In the genomic region with DNA sequence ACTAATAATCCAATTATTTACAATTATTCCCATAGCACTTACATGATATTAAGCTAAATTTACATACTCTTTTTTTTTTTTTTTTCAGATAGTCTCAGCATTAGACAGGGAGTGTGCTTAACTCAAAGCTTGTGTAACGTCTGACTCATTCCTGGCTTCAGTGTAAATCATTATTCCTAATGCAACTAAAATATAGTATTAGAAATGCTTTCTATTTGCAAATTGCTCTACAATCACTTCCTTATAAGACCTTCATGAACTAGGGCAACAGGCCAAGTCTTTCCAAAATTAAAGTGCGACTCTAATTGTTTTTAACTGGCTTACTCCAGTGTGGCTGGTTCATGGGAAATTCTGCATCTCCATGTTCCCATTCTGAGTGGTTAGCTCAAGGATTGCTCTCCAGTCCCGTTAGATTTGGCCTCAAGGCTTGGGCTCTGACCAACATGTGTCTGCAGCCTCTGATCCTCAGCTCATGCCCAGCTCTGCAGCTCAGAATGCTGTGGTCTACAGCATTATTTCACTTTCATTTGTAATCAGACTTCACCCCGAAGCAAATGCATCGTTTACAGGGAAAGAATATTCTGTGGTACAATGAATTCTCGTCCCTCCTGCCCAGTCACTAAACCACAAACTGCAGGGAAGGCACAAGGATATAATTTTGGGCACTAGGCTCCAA, we compare ENCODE assay signal across 8 cellular contexts.
A peak's percentile ranks its signal among the peaks of the same experiment; 100 is the strongest.
DNase-seq lines count a peak whose midpoint lies in the region; ATAC-seq and TF ChIP-seq lines count a peak whose summit lies in the region.

No MANE protein-coding gene starts in this region.

- peak overlapping the region; percentile 67; the same call in 1 of the 2 replicates for H3K18ac ChIP-seq in IMR-90 (ENCODE audit: low read depth, low read length)

- H2BK15ac ChIP-seq in IMR-90 (ENCODE audit: low read depth, low read length): peak overlapping the region; percentile 5; the same call in 1 of the 3 replicates

- H2AK9ac ChIP-seq in IMR-90 (replicated peaks; ENCODE audit: low read depth, low read length, poor library complexity): no peak overlapping the region

- in situ Hi-C loops in IMR-90 (cut with MboI; ENCODE audit: low sequenced_read_pairs): no loop called here

- TF ChIP-seq POLR2A in IMR-90 (IDR thresholded peaks at IDR 0.05; ENCODE audit: low read depth, low read length): no peak

- dilution Hi-C loops in IMR-90 (cut with HindIII; ENCODE audit: low sequenced_read_pairs, unreplicated experiment): no loop called here

- H3K36me3 ChIP-seq in BJ (ENCODE audit: control insufficient read depth, insufficient read depth, low read length): peaks cover 1% of the 10 kb centered on the region; the same call in 1 of the 2 replicates
- H3K36me3 ChIP-seq in IMR-90 (ENCODE audit: control insufficient read depth, insufficient read depth, low read length): peaks cover 4% of the 10 kb centered on the region

- H3K4me3 ChIP-seq in BJ (ENCODE audit: low read depth, low read length): peak overlapping the region; percentile 31
- peak overlapping the region; percentile 27; the same call in 1 of the 2 replicates for H3K4me3 ChIP-seq in IMR-90 (ENCODE audit: insufficient read depth, low read depth, low read length)
- peak overlapping the region; percentile 37 to 39 for H3K4me3 ChIP-seq in foreskin fibroblast (ENCODE audit: low read depth in 1 of 2, low read length in 2 of 2)

- 0% methylated on average over 1 of the region's 6 CpGs; no CpG with 5 or more reads in 1 of the 2 experiments for WGBS in IMR-90 (ENCODE audit: extremely low coverage in 2 of 2, insufficient read length in 1 of 2), 2 experiments

- H3K9me3 ChIP-seq in IMR-90 (ENCODE audit: control insufficient read depth, insufficient read depth, low read length): no peaks in the 10 kb centered on the region

- peaks cover 14% of the 10 kb centered on the region for H3K9me1 ChIP-seq in IMR-90 (ENCODE audit: insufficient read depth, low read length)

- no peak for TF ChIP-seq CTCF in BJ (IDR thresholded peaks at IDR 0.05; ENCODE audit: insufficient read depth, low read depth, low read length)
- TF ChIP-seq CTCF in IMR-90 (conservative IDR thresholded peaks at IDR 0.05; ENCODE audit: low read depth, low read length): no peak
- TF ChIP-seq CTCF in foreskin fibroblast (IDR thresholded peaks at IDR 0.05; ENCODE audit: low read depth, low read length): no peak

- peak overlapping the region; percentile 88 for H2BK5ac ChIP-seq in IMR-90 (ENCODE audit: low read depth, low read length, poor library complexity, severe bottlenecking)

- peak overlapping the region; percentile 63; the same call in 1 of the 2 replicates for H3K56ac ChIP-seq in IMR-90 (ENCODE audit: extremely low read depth, insufficient read depth, low read length)

- H2BK20ac ChIP-seq in IMR-90 (ENCODE audit: low read depth, low read length): peak overlapping the region; percentile 60

- peak overlapping the region; percentile 68 for H3K27ac ChIP-seq in IMR-90 (ENCODE audit: insufficient read depth, low read length)

- DNase-seq in BJ (ENCODE audit: low read depth): peak; percentile 74
- peak; percentile 88 for DNase-seq in IMR-90
- DNase-seq in foreskin fibroblast: peak; percentile 85 to 93
- no peak for DNase-seq in NCI-H526 (lab: John Stamatoyannopoulos, UW)
- no peak for DNase-seq in NCI-H1417 treated with DMSO at 0.1 percent for 48 hours (lab: John Stamatoyannopoulos, UW)
- DNase-seq in NCI-H1417 (lab: John Stamatoyannopoulos, UW): no peak

- BruUV-seq in IMR-90 (replicated peaks; lab: Mats Ljungman, UMichigan): no TSS peak

- peak overlapping the region; percentile 40; the same call in 1 of the 2 replicates for H3K23ac ChIP-seq in IMR-90 (ENCODE audit: low read depth, low read length)

- H3K9ac ChIP-seq in IMR-90 (ENCODE audit: low read depth, low read length): peak overlapping the region; percentile 61

- peaks cover 6% of the 10 kb centered on the region; the same call in 1 of the 2 replicates for H4K20me1 ChIP-seq in IMR-90 (ENCODE audit: insufficient read depth, low read length)

- no peak overlapping the region; the same call in 1 of the 2 replicates for H4K5ac ChIP-seq in IMR-90 (ENCODE audit: low read depth, low read length)

- intact Hi-C loops in IMR-90 (cut with micrococcal nuclease): loop anchor here (5.0 kb wide), 1 partner anchor 101 kb away; no protein-coding TSS in a partner anchor

- H3K79me1 ChIP-seq in IMR-90 (ENCODE audit: low read depth in 1 of 2, low read length in 2 of 2): peaks cover 39 to 78% of the 10 kb centered on the region in 2 experiments

- H3K14ac ChIP-seq in IMR-90 (replicated peaks; ENCODE audit: low read depth, low read length): peak overlapping the region; percentile 87

- peak overlapping the region; percentile 64 for H2AFZ ChIP-seq in IMR-90 (replicated peaks; ENCODE audit: low read length, poor library complexity)

- H3K4me2 ChIP-seq in IMR-90 (ENCODE audit: low read depth, low read length): peak overlapping the region; percentile 87

- ATAC-seq in GM21515 (IDR thresholded peaks at IDR 0.05; ENCODE audit: unreplicated experiment) (peak; percentile 95), IMR-90 (ENCODE audit: low read depth) (peak; percentile 86), GM21367 (IDR thresholded peaks at IDR 0.05; ENCODE audit: unreplicated experiment) (no peak)

- H2AK5ac ChIP-seq in IMR-90 (ENCODE audit: low read depth, low read length): peak overlapping the region; percentile 37; the same call in 1 of the 2 replicates

- CTCF ChIA-PET in BJ (lab: Yijun Ruan, JAX) (interaction anchor here (0.6 to 1.6 kb wide), 6 partner anchors 10 to 185 kb away, joined by 3 to 5 read pairs (median 3); no protein-coding TSS in a partner anchor), IMR-90 (lab: Yijun Ruan, JAX) (no interaction called here)

- peak overlapping the region; percentile 9 to 22; a peak in 3 of 4 replicates for H4K8ac ChIP-seq in IMR-90 (ENCODE audit: low read depth in 2 of 2, low read length in 2 of 2)

- peaks cover 14% of the 10 kb centered on the region for H3K4me1 ChIP-seq in IMR-90 (ENCODE audit: control insufficient read depth, insufficient read depth, low read length)

- no peaks in the 10 kb centered on the region for H3K27me3 ChIP-seq in BJ (ENCODE audit: control insufficient read depth, insufficient read depth, low read length)
- H3K27me3 ChIP-seq in IMR-90 (ENCODE audit: control insufficient read depth, insufficient read depth, low read length): no peaks in the 10 kb centered on the region

- peak overlapping the region; percentile 35 for H4K91ac ChIP-seq in IMR-90 (ENCODE audit: insufficient read depth, low read depth, low read length)

- H3K4ac ChIP-seq in IMR-90 (ENCODE audit: low read depth, low read length): peak overlapping the region; percentile 19

- POLR2A ChIA-PET in BJ (lab: Charles Lee): interaction anchor here (0.5 to 0.7 kb wide), 2 partner anchors 35 to 37 kb away, joined by 3 read pairs; no protein-coding TSS in a partner anchor
- POLR2A ChIA-PET in IMR-90 (lab: Charles Lee; ENCODE audit: unreplicated experiment): interaction anchor here (0.6 kb wide), 1 partner anchor 99 kb away, joined by 3 read pairs; no protein-coding TSS in a partner anchor

- TF ChIP-seq RAD21 in IMR-90 (IDR thresholded peaks at IDR 0.05; ENCODE audit: low read length): peak; percentile 4; the same call in 1 of the 2 replicates

- peak overlapping the region; percentile 64; the same call in 1 of the 2 replicates for H2BK120ac ChIP-seq in IMR-90 (ENCODE audit: low read depth, low read length)

TF ChIP-seq in IMR-90, 13 proteins besides CTCF, POLR2A, EP300 and RAD21:
- TF ChIP-seq MAFK (IDR thresholded peaks at IDR 0.05; ENCODE audit: low read depth, low read length) (no peak), CEBPB (IDR thresholded peaks at IDR 0.05; ENCODE audit: low read depth, low read length) (peak; percentile 88), SMC3 (IDR thresholded peaks at IDR 0.05; ENCODE audit: low read depth, low read length) (no peak), USF2 (IDR thresholded peaks at IDR 0.05; ENCODE audit: low read depth, low read length) (no peak), MAZ (IDR thresholded peaks at IDR 0.05; ENCODE audit: borderline replicate concordance, low read depth, low read length) (no peak), CHD1 (IDR thresholded peaks at IDR 0.05; ENCODE audit: low read depth, low read length) (no peak), RCOR1 (IDR thresholded peaks at IDR 0.05; ENCODE audit: insufficient replicate concordance, low read length) (no peak), NFE2L2 (IDR thresholded peaks at IDR 0.05; ENCODE audit: low read depth, low read length) (no peak), FOS (IDR thresholded peaks at IDR 0.05; ENCODE audit: low read depth, low read length) (peak; percentile 71), MXI1 (IDR thresholded peaks at IDR 0.05; ENCODE audit: borderline replicate concordance, low read depth, low read length) (no peak), RFX5 (IDR thresholded peaks at IDR 0.05; ENCODE audit: low read depth, low read length) (peak; percentile 75; the same call in 1 of the 2 replicates), BHLHE40 (IDR thresholded peaks at IDR 0.05; ENCODE audit: low read depth, low read length) (peak; percentile 8; the same call in 1 of the 2 replicates)
- TF ChIP-seq, protein P1, sequence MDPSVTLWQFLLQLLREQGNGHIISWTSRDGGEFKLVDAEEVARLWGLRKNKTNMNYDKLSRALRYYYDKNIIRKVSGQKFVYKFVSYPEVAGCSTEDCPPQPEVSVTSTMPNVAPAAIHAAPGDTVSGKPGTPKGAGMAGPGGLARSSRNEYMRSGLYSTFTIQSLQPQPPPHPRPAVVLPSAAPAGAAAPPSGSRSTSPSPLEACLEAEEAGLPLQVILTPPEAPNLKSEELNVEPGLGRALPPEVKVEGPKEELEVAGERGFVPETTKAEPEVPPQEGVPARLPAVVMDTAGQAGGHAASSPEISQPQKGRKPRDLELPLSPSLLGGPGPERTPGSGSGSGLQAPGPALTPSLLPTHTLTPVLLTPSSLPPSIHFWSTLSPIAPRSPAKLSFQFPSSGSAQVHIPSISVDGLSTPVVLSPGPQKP (IDR thresholded peaks at IDR 0.05; ENCODE audit: borderline replicate concordance, low read depth, low read length): no peak

Comparison
In these comparisons a context has a peak if more than half of its experiments do, and no peak if none do; other contexts are left out.
1. DNase-seq: peak in BJ (single experiment), IMR-90 (single experiment) and foreskin fibroblast (2 of 2); none in NCI-H526 (0 of 2), NCI-H1417 treated with DMSO at 0.1 percent for 48 hours (single experiment) and NCI-H1417 (0 of 3).
2. Peak in every context shown above with its lines, with median percentiles within 50 percentile points of each other: H3K4me3 ChIP-seq.